8 cellular contexts compared by ENCODE assay signal in genomic region chr1:110340207-110340468, GRCh38. TPM values are rescaled to one million over a fixed set of nuclear protein-coding genes. Genes with fewer than 3 reads are reported as not detected.
DNase-seq lines count a peak whose midpoint lies in the region; ATAC-seq, FAIRE-seq and TF ChIP-seq lines count a peak whose summit lies in the region.

No MANE protein-coding gene starts in this region.

- peaks cover 28% of the 10 kb centered on the region for H3K4me1 Mint-ChIP-seq in endothelial cell (ENCODE audit: unreplicated experiment)

- no peak for DNase-seq in GM12864 (ENCODE audit: low read depth)
- no peak for DNase-seq in foreskin keratinocyte
- DNase-seq in sigmoid colon: peak; percentile 68
- DNase-seq in D721Med (ENCODE audit: insufficient read length, low spot score): no peak
- DNase-seq in endothelial cell (ENCODE audit: low spot score): no peak
- DNase-seq in pons (ENCODE audit: low spot score): no peak
- DNase-seq in GM12892 (ENCODE audit: insufficient read length): no peak

- H3K9me3 Mint-ChIP-seq in endothelial cell (ENCODE audit: unreplicated experiment): no peaks in the 10 kb centered on the region

- no peak for ATAC-seq in foreskin keratinocyte

- no peak overlapping the region for H3K4me3 Mint-ChIP-seq in endothelial cell (ENCODE audit: unreplicated experiment)

- peak overlapping the region; percentile 96 for H3K9ac ChIP-seq in OCI-LY3 (ENCODE audit: low read length)

- intact Hi-C loops in sigmoid colon (cut with DNase I): loop anchor here (5.0 kb wide), 1 partner anchor 47 kb away; no protein-coding TSS in a partner anchor

- no peak overlapping the region for H2AFZ ChIP-seq in OCI-LY3 (ENCODE audit: low read depth, low read length)

- no peaks in the 10 kb centered on the region for H3K36me3 Mint-ChIP-seq in endothelial cell (ENCODE audit: low read depth, unreplicated experiment)

- H3K79me2 ChIP-seq in OCI-LY3 (ENCODE audit: low read length): peaks cover 79% of the 10 kb centered on the region

- H3K27ac ChIP-seq in OCI-LY3 (ENCODE audit: low read length) (peak overlapping the region; percentile 78), foreskin keratinocyte (peak overlapping the region; percentile 76), sigmoid colon (peak overlapping the region; percentile 95 to 98 (median 96))

- peaks cover 36% of the 10 kb centered on the region for H3K36me3 ChIP-seq in OCI-LY3 (replicated peaks; ENCODE audit: low read depth, low read length)
- peaks cover 0 to 17% (median 3%) of the 10 kb centered on the region in 4 donors for H3K36me3 ChIP-seq in sigmoid colon

- H4K20me1 ChIP-seq in OCI-LY3 (ENCODE audit: insufficient read depth, low read length): peaks cover 51% of the 10 kb centered on the region

- H3K4me2 ChIP-seq in OCI-LY3 (ENCODE audit: low read length): peak overlapping the region; percentile 96

- TF ChIP-seq CTCF in GM12864 (IDR thresholded peaks at IDR 0.05; ENCODE audit: low read depth, low read length, missing control alignments): no peak
- TF ChIP-seq CTCF in OCI-LY3 (IDR thresholded peaks at IDR 0.05; ENCODE audit: low read depth, low read length): no peak
- no peak for TF ChIP-seq CTCF in foreskin keratinocyte (conservative IDR thresholded peaks at IDR 0.05)
- no peak for TF ChIP-seq CTCF in sigmoid colon (IDR thresholded peaks at IDR 0.05)
- no peak for TF ChIP-seq CTCF in D721Med (IDR thresholded peaks at IDR 0.05; ENCODE audit: insufficient read depth, missing control alignments)
- TF ChIP-seq CTCF in endothelial cell (IDR thresholded peaks at IDR 0.05; ENCODE audit: unreplicated experiment): no peak

- FAIRE-seq in D721Med (lab: Jason Lieb, UNC) (no peak), GM12892 (lab: Jason Lieb, UNC) (no peak)

- TF ChIP-seq POLR2A in sigmoid colon (IDR thresholded peaks at IDR 0.05): no peak
- no peak for TF ChIP-seq POLR2A in GM12892 (IDR thresholded peaks at IDR 0.05; ENCODE audit: low read depth, low read length)

- 8 to 13% methylated on average over 9 of the region's 9 CpGs for WGBS in sigmoid colon, 2 donors

- peaks cover 2% of the 10 kb centered on the region for H3K27me3 Mint-ChIP-seq in endothelial cell (ENCODE audit: unreplicated experiment)

- H3K4me3 ChIP-seq in GM12864 (ENCODE audit: low read depth, low read length) (peak overlapping the region; percentile 86), OCI-LY3 (ENCODE audit: low read length) (peak overlapping the region; percentile 91), sigmoid colon (peak overlapping the region; percentile 67 to 95 (median 77))

- H3K27me3 ChIP-seq in OCI-LY3 (ENCODE audit: low read depth, low read length): no peaks in the 10 kb centered on the region
- H3K27me3 ChIP-seq in foreskin keratinocyte: no peaks in the 10 kb centered on the region
- no peaks in the 10 kb centered on the region for H3K27me3 ChIP-seq in sigmoid colon

- no peak overlapping the region for H3K27ac Mint-ChIP-seq in endothelial cell (ENCODE audit: unreplicated experiment)

- H3K9me3 ChIP-seq in OCI-LY3 (ENCODE audit: insufficient read depth, low read length) (no peaks in the 10 kb centered on the region), sigmoid colon (no peaks in the 10 kb centered on the region)

- no peak for TF ChIP-seq EP300 in sigmoid colon (IDR thresholded peaks at IDR 0.05)

- H3K4me1 ChIP-seq in OCI-LY3 (ENCODE audit: low read length) (peaks cover 52% of the 10 kb centered on the region), foreskin keratinocyte (peaks cover 13% of the 10 kb centered on the region), sigmoid colon (peaks cover 0 to 64% (median 57%) of the 10 kb centered on the region in 4 donors)

RNA-seq across cellular contexts. Expression of gene RBM15, which starts 1.0 kb away (rescaled TPM):
- 25.0 and 25.7 TPM in 2 replicates for total RNA-seq in foreskin keratinocyte
- 3.0 and 3.2 TPM in 2 replicates for polyA plus RNA-seq in foreskin keratinocyte
- total RNA-seq in sigmoid colon: 10 to 100 TPM; 23.2 to 32.1 (median 25.5) TPM
- polyA plus RNA-seq in sigmoid colon: 1 to 10 TPM; 1.8 to 8.9 (median 2.5) TPM
- total RNA-seq in endothelial cell (ENCODE audit: unreplicated experiment): 27.6 TPM
- polyA plus RNA-seq in GM12892 (2012; ENCODE audit: missing spikeins): 13.6 TPM

RNA-seq across cellular contexts. Expression of gene SLC16A4, which starts 50.7 kb away (rescaled TPM):
- 0.39 and 1.0 TPM in 2 replicates for total RNA-seq in foreskin keratinocyte
- polyA plus RNA-seq in foreskin keratinocyte: 0.16 and 0.18 TPM in 2 replicates
- total RNA-seq in sigmoid colon: 10 to 100 TPM in 1 of 4 donors, 1 to 10 TPM in 3; 3.7 to 10.2 (median 7.5) TPM
- 1 to 10 TPM in 2 of 3 donors, not detected in 1; 1.6 to 3.0 TPM for polyA plus RNA-seq in sigmoid colon
- total RNA-seq in endothelial cell (ENCODE audit: unreplicated experiment): 7.2 TPM
- 2.0 TPM for polyA plus RNA-seq in GM12892 (2012; ENCODE audit: missing spikeins)
